Comparison of ENCODE assay signal across 1 cellular context in the genomic region with DNA sequence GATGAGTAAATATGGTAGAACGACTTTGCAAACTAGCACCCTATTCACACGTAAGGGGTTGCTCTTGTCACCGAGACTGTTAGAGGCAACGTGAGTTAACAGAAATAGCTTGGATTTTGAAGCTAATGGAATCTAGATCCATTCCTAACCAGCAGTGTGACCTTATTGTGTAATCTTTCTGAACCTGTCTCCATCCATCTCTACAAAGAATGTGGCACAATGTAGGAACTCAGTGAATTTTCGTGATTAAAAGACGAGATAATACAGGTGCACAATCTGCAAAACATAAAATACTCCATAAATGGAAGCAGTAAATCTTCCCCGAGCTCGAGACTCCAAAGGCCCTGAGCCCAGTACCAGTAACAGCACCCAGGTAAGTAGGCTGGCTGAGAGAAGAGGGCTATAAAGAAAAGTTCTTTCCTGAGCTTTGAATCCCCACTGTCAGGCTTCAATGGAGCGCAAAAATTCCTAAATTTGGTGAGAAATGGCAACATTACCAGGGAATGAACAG.
TF ChIP-seq lines count a peak whose summit lies in the region.

No MANE protein-coding gene starts in this region.

TF ChIP-seq in H1, 55 proteins besides CTCF, POLR2A, EP300 and RAD21:
- TF ChIP-seq TEAD4 (IDR thresholded peaks at IDR 0.05; ENCODE audit: low read depth, low read length), result no peak
- TF ChIP-seq SP2 (IDR thresholded peaks at IDR 0.05; ENCODE audit: low read length), result no peak
- peak; percentile 32 for TF ChIP-seq KDM4A (IDR thresholded peaks at IDR 0.05; ENCODE audit: low read depth, low read length, severe bottlenecking)
- TF ChIP-seq, protein P1, sequence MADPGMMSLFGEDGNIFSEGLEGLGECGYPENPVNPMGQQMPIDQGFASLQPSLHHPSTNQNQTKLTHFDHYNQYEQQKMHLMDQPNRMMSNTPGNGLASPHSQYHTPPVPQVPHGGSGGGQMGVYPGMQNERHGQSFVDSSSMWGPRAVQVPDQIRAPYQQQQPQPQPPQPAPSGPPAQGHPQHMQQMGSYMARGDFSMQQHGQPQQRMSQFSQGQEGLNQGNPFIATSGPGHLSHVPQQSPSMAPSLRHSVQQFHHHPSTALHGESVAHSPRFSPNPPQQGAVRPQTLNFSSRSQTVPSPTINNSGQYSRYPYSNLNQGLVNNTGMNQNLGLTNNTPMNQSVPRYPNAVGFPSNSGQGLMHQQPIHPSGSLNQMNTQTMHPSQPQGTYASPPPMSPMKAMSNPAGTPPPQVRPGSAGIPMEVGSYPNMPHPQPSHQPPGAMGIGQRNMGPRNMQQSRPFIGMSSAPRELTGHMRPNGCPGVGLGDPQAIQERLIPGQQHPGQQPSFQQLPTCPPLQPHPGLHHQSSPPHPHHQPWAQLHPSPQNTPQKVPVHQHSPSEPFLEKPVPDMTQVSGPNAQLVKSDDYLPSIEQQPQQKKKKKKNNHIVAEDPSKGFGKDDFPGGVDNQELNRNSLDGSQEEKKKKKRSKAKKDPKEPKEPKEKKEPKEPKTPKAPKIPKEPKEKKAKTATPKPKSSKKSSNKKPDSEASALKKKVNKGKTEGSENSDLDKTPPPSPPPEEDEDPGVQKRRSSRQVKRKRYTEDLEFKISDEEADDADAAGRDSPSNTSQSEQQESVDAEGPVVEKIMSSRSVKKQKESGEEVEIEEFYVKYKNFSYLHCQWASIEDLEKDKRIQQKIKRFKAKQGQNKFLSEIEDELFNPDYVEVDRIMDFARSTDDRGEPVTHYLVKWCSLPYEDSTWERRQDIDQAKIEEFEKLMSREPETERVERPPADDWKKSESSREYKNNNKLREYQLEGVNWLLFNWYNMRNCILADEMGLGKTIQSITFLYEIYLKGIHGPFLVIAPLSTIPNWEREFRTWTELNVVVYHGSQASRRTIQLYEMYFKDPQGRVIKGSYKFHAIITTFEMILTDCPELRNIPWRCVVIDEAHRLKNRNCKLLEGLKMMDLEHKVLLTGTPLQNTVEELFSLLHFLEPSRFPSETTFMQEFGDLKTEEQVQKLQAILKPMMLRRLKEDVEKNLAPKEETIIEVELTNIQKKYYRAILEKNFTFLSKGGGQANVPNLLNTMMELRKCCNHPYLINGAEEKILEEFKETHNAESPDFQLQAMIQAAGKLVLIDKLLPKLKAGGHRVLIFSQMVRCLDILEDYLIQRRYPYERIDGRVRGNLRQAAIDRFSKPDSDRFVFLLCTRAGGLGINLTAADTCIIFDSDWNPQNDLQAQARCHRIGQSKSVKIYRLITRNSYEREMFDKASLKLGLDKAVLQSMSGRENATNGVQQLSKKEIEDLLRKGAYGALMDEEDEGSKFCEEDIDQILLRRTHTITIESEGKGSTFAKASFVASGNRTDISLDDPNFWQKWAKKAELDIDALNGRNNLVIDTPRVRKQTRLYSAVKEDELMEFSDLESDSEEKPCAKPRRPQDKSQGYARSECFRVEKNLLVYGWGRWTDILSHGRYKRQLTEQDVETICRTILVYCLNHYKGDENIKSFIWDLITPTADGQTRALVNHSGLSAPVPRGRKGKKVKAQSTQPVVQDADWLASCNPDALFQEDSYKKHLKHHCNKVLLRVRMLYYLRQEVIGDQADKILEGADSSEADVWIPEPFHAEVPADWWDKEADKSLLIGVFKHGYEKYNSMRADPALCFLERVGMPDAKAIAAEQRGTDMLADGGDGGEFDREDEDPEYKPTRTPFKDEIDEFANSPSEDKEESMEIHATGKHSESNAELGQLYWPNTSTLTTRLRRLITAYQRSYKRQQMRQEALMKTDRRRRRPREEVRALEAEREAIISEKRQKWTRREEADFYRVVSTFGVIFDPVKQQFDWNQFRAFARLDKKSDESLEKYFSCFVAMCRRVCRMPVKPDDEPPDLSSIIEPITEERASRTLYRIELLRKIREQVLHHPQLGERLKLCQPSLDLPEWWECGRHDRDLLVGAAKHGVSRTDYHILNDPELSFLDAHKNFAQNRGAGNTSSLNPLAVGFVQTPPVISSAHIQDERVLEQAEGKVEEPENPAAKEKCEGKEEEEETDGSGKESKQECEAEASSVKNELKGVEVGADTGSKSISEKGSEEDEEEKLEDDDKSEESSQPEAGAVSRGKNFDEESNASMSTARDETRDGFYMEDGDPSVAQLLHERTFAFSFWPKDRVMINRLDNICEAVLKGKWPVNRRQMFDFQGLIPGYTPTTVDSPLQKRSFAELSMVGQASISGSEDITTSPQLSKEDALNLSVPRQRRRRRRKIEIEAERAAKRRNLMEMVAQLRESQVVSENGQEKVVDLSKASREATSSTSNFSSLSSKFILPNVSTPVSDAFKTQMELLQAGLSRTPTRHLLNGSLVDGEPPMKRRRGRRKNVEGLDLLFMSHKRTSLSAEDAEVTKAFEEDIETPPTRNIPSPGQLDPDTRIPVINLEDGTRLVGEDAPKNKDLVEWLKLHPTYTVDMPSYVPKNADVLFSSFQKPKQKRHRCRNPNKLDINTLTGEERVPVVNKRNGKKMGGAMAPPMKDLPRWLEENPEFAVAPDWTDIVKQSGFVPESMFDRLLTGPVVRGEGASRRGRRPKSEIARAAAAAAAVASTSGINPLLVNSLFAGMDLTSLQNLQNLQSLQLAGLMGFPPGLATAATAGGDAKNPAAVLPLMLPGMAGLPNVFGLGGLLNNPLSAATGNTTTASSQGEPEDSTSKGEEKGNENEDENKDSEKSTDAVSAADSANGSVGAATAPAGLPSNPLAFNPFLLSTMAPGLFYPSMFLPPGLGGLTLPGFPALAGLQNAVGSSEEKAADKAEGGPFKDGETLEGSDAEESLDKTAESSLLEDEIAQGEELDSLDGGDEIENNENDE (IDR thresholded peaks at IDR 0.05; ENCODE audit: insufficient replicate concordance, low read length), result no peak
- TF ChIP-seq HDAC2 (IDR thresholded peaks at IDR 0.05; ENCODE audit: borderline replicate concordance in 1 of 2, low read depth in 2 of 2, low read length in 2 of 2), result no peak
- TF ChIP-seq PHF8 (conservative IDR thresholded peaks at IDR 0.05; ENCODE audit: low read depth, low read length), result 0 out of 2 replicates have a peak, but pooled peaks have one; percentile 17
- TF ChIP-seq CBX5 (IDR thresholded peaks at IDR 0.05; ENCODE audit: low read depth, low read length), result no peak
- TF ChIP-seq, protein P2, sequence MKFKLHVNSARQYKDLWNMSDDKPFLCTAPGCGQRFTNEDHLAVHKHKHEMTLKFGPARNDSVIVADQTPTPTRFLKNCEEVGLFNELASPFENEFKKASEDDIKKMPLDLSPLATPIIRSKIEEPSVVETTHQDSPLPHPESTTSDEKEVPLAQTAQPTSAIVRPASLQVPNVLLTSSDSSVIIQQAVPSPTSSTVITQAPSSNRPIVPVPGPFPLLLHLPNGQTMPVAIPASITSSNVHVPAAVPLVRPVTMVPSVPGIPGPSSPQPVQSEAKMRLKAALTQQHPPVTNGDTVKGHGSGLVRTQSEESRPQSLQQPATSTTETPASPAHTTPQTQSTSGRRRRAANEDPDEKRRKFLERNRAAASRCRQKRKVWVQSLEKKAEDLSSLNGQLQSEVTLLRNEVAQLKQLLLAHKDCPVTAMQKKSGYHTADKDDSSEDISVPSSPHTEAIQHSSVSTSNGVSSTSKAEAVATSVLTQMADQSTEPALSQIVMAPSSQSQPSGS (IDR thresholded peaks at IDR 0.05; ENCODE audit: low read length), result no peak
TF ChIP-seq in H1: peak in this region for 2.
